ENCODE assay signal across 22 cellular contexts in the genomic region with DNA sequence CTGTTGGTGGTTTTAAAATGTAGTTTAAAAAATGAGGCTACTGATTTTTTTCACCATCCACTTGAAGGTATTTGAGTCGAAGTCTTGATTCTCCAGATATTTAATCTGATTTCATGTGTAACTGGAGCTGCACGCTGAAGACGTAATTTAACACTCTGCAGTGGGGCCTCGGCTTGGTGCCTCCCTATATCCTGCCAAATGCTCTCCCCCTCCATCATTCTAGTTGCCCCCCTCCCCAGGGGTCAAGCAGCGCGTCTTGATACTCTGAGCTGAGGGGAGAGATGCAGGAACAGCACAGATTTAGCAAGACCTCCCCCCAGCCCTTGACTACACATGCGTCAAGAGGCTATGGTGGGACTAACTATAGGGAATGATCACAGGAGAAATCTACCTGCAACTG.
A peak's percentile ranks its signal among the peaks of the same experiment; 100 is the strongest.
DNase-seq lines count a peak whose midpoint lies in the region; ATAC-seq and TF ChIP-seq lines count a peak whose summit lies in the region.
"Had no signal": no experiment of that assay in that cellular context is flagged by ENCODE, and none has a peak within 500 bp of the region (broad histone marks: within the 10 kb centered on the region; RNA-seq: fewer than 3 reads in every experiment).

No MANE protein-coding gene starts in this region.

- no peak overlapping the region for H3K4me3 ChIP-seq in neural progenitor cell
- H3K4me3 ChIP-seq: breast epithelium, PC-9, right lobe of liver, SJSA1, thoracic aorta had no signal

- H3K23ac ChIP-seq in H9 (ENCODE audit: insufficient read length, low read depth, low read length): no peak overlapping the region

- H3K23me2 ChIP-seq in H9 (ENCODE audit: insufficient read length, low read depth, low read length, poor library complexity, severe bottlenecking): no peaks in the 10 kb centered on the region

- H3K27ac Mint-ChIP-seq in H9: peak overlapping the region; percentile 70 to 95 (median 93)
- no peak overlapping the region for H3K27ac Mint-ChIP-seq in endothelial cell (ENCODE audit: unreplicated experiment)
- H3K27ac Mint-ChIP-seq in neural progenitor cell: peak overlapping the region; percentile 93
- H3K27ac Mint-ChIP-seq in activated CD4-positive, alpha-beta T cell treated with anti-CD3 and anti-CD28 coated beads, Interleukin-2, amount 10 ng/mL, durations not matched to agents 7 days and 5 days: no peak overlapping the region
- H3K27ac Mint-ChIP-seq: activated T-helper 17 cell treated with anti-CD3 and anti-CD28 coated beads, Interleukin-2, amount 50 U/mL, for 72 hours; CD8-positive, alpha-beta T cell; stimulated activated memory B cell treated with anti-CD40 and anti-IgM and Interleukin-4, amounts not matched to agents 10 μg/mL and 1 μg/mL and 100 μg/mL, for 72 hours; T-helper 2 cell treated with Interferon-gamma antibody and Interleukin-4, amounts not matched to agents 5 μg/mL and 100 μg/mL, for 36 hours had no signal

- no peak overlapping the region for H3K4ac ChIP-seq in H9 (ENCODE audit: low read depth, low read length)

- H2BK20ac ChIP-seq in H9 (ENCODE audit: low read depth, low read length, poor library complexity, severe bottlenecking): no peak overlapping the region

- WGBS in H9 (ENCODE audit: extremely low coverage, insufficient read length, low lambda C conversion rate): no CpG with 5 or more reads among the region's 7 CpGs

- TF ChIP-seq CTCF in H9 (conservative IDR thresholded peaks at IDR 0.05) (no peak), endothelial cell (IDR thresholded peaks at IDR 0.05; ENCODE audit: unreplicated experiment) (no peak), neural progenitor cell (IDR thresholded peaks at IDR 0.05) (no peak)

- no peak overlapping the region for H2BK120ac ChIP-seq in H9 (ENCODE audit: low read depth, low read length, poor library complexity, severe bottlenecking)

- no peak overlapping the region for H2BK12ac ChIP-seq in H9 (ENCODE audit: insufficient read length, low read depth, low read length)

- no peak overlapping the region for H3K18ac ChIP-seq in H9 (ENCODE audit: insufficient read length, low read depth, low read length)

- H3K4me1 Mint-ChIP-seq in H9: peaks cover 35 to 40% of the 10 kb centered on the region in 2 experiments
- peaks cover 42% of the 10 kb centered on the region for H3K4me1 Mint-ChIP-seq in endothelial cell (ENCODE audit: unreplicated experiment)
- peaks cover 46% of the 10 kb centered on the region for H3K4me1 Mint-ChIP-seq in neural progenitor cell
- H3K4me1 Mint-ChIP-seq in activated CD4-positive, alpha-beta T cell treated with anti-CD3 and anti-CD28 coated beads, Interleukin-2, amount 10 ng/mL, durations not matched to agents 7 days and 5 days: no peaks in the 10 kb centered on the region
- H3K4me1 Mint-ChIP-seq: activated T-helper 17 cell treated with anti-CD3 and anti-CD28 coated beads, Interleukin-2, amount 50 U/mL, for 72 hours; stimulated activated memory B cell treated with anti-CD40 and anti-IgM and Interleukin-4, amounts not matched to agents 10 μg/mL and 1 μg/mL and 100 μg/mL, for 72 hours had no signal

- no peak for DNase-seq in H9
- peak; percentile 66 for DNase-seq in NCI-H2171 (lab: John Stamatoyannopoulos, UW)
- no peak for DNase-seq in endothelial cell (ENCODE audit: low spot score)
- DNase-seq in neural progenitor cell (ENCODE audit: low spot score): peak; percentile 73
- DNase-seq in NCI-H2107 treated with DMSO at 0.1 percent for 48 hours (lab: John Stamatoyannopoulos, UW; ENCODE audit: unreplicated experiment): no peak
- no peak for DNase-seq in NCI-H526 (lab: John Stamatoyannopoulos, UW)
- DNase-seq in left lobe of liver (ENCODE audit: low spot score): no peak
- no peak for DNase-seq in activated CD4-positive, alpha-beta T cell treated with anti-CD3 and anti-CD28 coated beads, Interleukin-2, amount 10 ng/mL, durations not matched to agents 7 days and 5 days
- DNase-seq: CD8-positive, alpha-beta T cell; cortex of kidney; left colon; NCI-H2081; occipital lobe; PC-9; right lobe of liver had no signal

- H4K5ac ChIP-seq in H9 (ENCODE audit: insufficient read length, low read depth, low read length): no peak overlapping the region

- no peaks in the 10 kb centered on the region for H3K27me3 Mint-ChIP-seq in H9 (ENCODE audit: low read depth)
- peaks cover 4% of the 10 kb centered on the region for H3K27me3 Mint-ChIP-seq in endothelial cell (ENCODE audit: unreplicated experiment)
- peaks cover 3% of the 10 kb centered on the region for H3K27me3 Mint-ChIP-seq in neural progenitor cell (ENCODE audit: insufficient read depth, low read depth)
- no peaks in the 10 kb centered on the region for H3K27me3 Mint-ChIP-seq in activated CD4-positive, alpha-beta T cell treated with anti-CD3 and anti-CD28 coated beads, Interleukin-2, amount 10 ng/mL, durations not matched to agents 7 days and 5 days
- H3K27me3 Mint-ChIP-seq: activated T-helper 17 cell treated with anti-CD3 and anti-CD28 coated beads, Interleukin-2, amount 50 U/mL, for 72 hours had no signal

- peaks cover 25% of the 10 kb centered on the region for H3F3A ChIP-seq in neural progenitor cell (ENCODE audit: low read depth)

- H3K4me3 Mint-ChIP-seq in H9 (no peak overlapping the region), endothelial cell (ENCODE audit: unreplicated experiment) (peak overlapping the region; percentile 8), neural progenitor cell (peak overlapping the region; percentile 22)
- H3K4me3 Mint-ChIP-seq in activated CD4-positive, alpha-beta T cell treated with anti-CD3 and anti-CD28 coated beads, Interleukin-2, amount 10 ng/mL, durations not matched to agents 7 days and 5 days: no peak overlapping the region
- H3K4me3 Mint-ChIP-seq: activated T-helper 17 cell treated with anti-CD3 and anti-CD28 coated beads, Interleukin-2, amount 50 U/mL, for 72 hours; CD8-positive, alpha-beta T cell; stimulated activated memory B cell treated with anti-CD40 and anti-IgM and Interleukin-4, amounts not matched to agents 10 μg/mL and 1 μg/mL and 100 μg/mL, for 72 hours; T-helper 2 cell treated with Interferon-gamma antibody and Interleukin-4, amounts not matched to agents 5 μg/mL and 100 μg/mL, for 36 hours had no signal

- CTCF ChIA-PET in activated CD4-positive, alpha-beta T cell treated with anti-CD3 and anti-CD28 coated beads, Interleukin-2, amount 10 ng/mL, durations not matched to agents 7 days and 5 days (lab: Charles Lee): no interaction called here

- no peak overlapping the region for H3K9ac ChIP-seq in H9 (ENCODE audit: extremely low read depth, insufficient read length, low read length)
- no peak overlapping the region for H3K9ac ChIP-seq in neural progenitor cell
- H3K9ac ChIP-seq: KMS-11 had no signal

- H2BK15ac ChIP-seq in H9 (ENCODE audit: low read depth, low read length): no peak overlapping the region

- no peak overlapping the region for H3K27ac ChIP-seq in H9 (ENCODE audit: insufficient read length, low read depth, low read length)
- H3K27ac ChIP-seq in neural progenitor cell: peak overlapping the region; percentile 54
- H3K27ac ChIP-seq: breast epithelium, KMS-11, PC-9, right lobe of liver, SJSA1, thoracic aorta had no signal

- no peaks in the 10 kb centered on the region for H3K79me1 ChIP-seq in H9 (ENCODE audit: insufficient read depth, low read depth, low read length, poor library complexity, severe bottlenecking)

- no peaks in the 10 kb centered on the region for H4K20me1 ChIP-seq in H9 (ENCODE audit: control insufficient read depth, insufficient read depth, insufficient read length)
- no peaks in the 10 kb centered on the region for H4K20me1 ChIP-seq in neural progenitor cell (ENCODE audit: low read depth)

- H3K4me2 ChIP-seq in H9 (ENCODE audit: insufficient read depth, insufficient read length, low read length) (no peak overlapping the region), neural progenitor cell (peak overlapping the region; percentile 67)
- H3K4me2 ChIP-seq: KMS-11, PC-9 had no signal

- no peak overlapping the region; the same call in 1 of the 2 replicates for H3K14ac ChIP-seq in H9 (ENCODE audit: insufficient read depth, low read length)

- H3K4me1 ChIP-seq in H9 (ENCODE audit: insufficient read depth, low read length) (peaks cover 8% of the 10 kb centered on the region; the same call in 1 of the 2 replicates), neural progenitor cell (peaks cover 50% of the 10 kb centered on the region)
- H3K4me1 ChIP-seq: breast epithelium, SJSA1 had no signal

- H2BK5ac ChIP-seq in H9 (ENCODE audit: insufficient read length, low read length): no peak overlapping the region

- H2AFZ ChIP-seq in H9 (ENCODE audit: low read length) (no peak overlapping the region), neural progenitor cell (replicated peaks) (no peak overlapping the region)
- H2AFZ ChIP-seq: PC-9 had no signal

- no peak overlapping the region for H4K91ac ChIP-seq in H9 (ENCODE audit: insufficient read length, low read depth, low read length)

- POLR2A ChIA-PET in activated CD4-positive, alpha-beta T cell treated with anti-CD3 and anti-CD28 coated beads, Interleukin-2, amount 10 ng/mL, durations not matched to agents 7 days and 5 days (lab: Charles Lee): no interaction called here

- H3K27me3 ChIP-seq in H9 (ENCODE audit: insufficient read depth, low read length) (no peaks in the 10 kb centered on the region), neural progenitor cell (no peaks in the 10 kb centered on the region)
- H3K27me3 ChIP-seq: breast epithelium, right lobe of liver, SJSA1 had no signal

- H3K9me3 ChIP-seq in H9 (ENCODE audit: control insufficient read depth, low read depth, low read length) (no peaks in the 10 kb centered on the region), neural progenitor cell (ENCODE audit: low read depth) (no peaks in the 10 kb centered on the region)
- H3K9me3 ChIP-seq: breast epithelium, right lobe of liver, SJSA1, thoracic aorta had no signal

- H3K79me2 ChIP-seq in H9 (ENCODE audit: insufficient read depth, low read length): no peaks in the 10 kb centered on the region
- no peaks in the 10 kb centered on the region for H3K79me2 ChIP-seq in neural progenitor cell (ENCODE audit: low read depth)

- H3K9me3 Mint-ChIP-seq in H9: no peaks in the 10 kb centered on the region
- H3K9me3 Mint-ChIP-seq in endothelial cell (ENCODE audit: unreplicated experiment): no peaks in the 10 kb centered on the region
- H3K9me3 Mint-ChIP-seq in neural progenitor cell: no peaks in the 10 kb centered on the region
- H3K9me3 Mint-ChIP-seq in activated CD4-positive, alpha-beta T cell treated with anti-CD3 and anti-CD28 coated beads, Interleukin-2, amount 10 ng/mL, durations not matched to agents 7 days and 5 days: no peaks in the 10 kb centered on the region
- H3K9me3 Mint-ChIP-seq: activated T-helper 17 cell treated with anti-CD3 and anti-CD28 coated beads, Interleukin-2, amount 50 U/mL, for 72 hours; CD8-positive, alpha-beta T cell; stimulated activated memory B cell treated with anti-CD40 and anti-IgM and Interleukin-4, amounts not matched to agents 10 μg/mL and 1 μg/mL and 100 μg/mL, for 72 hours; T-helper 2 cell treated with Interferon-gamma antibody and Interleukin-4, amounts not matched to agents 5 μg/mL and 100 μg/mL, for 36 hours had no signal

- H3T11ph ChIP-seq in H9 (ENCODE audit: low read length): no peak overlapping the region

- H3K56ac ChIP-seq in H9 (ENCODE audit: insufficient read length, low read depth, low read length): no peak overlapping the region

- no peak overlapping the region for H2AK5ac ChIP-seq in H9 (ENCODE audit: insufficient read length, low read length)

- no peak for ATAC-seq in left lobe of liver
- ATAC-seq: activated T-helper 17 cell treated with anti-CD3 and anti-CD28 coated beads, Interleukin-2, amount 50 U/mL, for 72 hours; CD8-positive, alpha-beta T cell; left colon; stimulated activated memory B cell treated with anti-CD40 and anti-IgM and Interleukin-4, amounts not matched to agents 10 μg/mL and 1 μg/mL and 100 μg/mL, for 72 hours had no signal

- H3K36me3 ChIP-seq in neural progenitor cell: no peaks in the 10 kb centered on the region
- H3K36me3 ChIP-seq: breast epithelium had no signal

- H3K36me3 Mint-ChIP-seq in H9 (ENCODE audit: insufficient read depth in 1 of 3, low read depth in 3 of 3) (peaks cover 10 to 25% (median 22%) of the 10 kb centered on the region in 3 experiments; a peak in 6 of 7 replicates), endothelial cell (ENCODE audit: low read depth, unreplicated experiment) (peaks cover 56% of the 10 kb centered on the region), neural progenitor cell (peaks cover 33% of the 10 kb centered on the region)
- H3K36me3 Mint-ChIP-seq in activated CD4-positive, alpha-beta T cell treated with anti-CD3 and anti-CD28 coated beads, Interleukin-2, amount 10 ng/mL, durations not matched to agents 7 days and 5 days (ENCODE audit: low read depth): no peaks in the 10 kb centered on the region
- H3K36me3 Mint-ChIP-seq: stimulated activated memory B cell treated with anti-CD40 and anti-IgM and Interleukin-4, amounts not matched to agents 10 μg/mL and 1 μg/mL and 100 μg/mL, for 72 hours had no signal

- H4K8ac ChIP-seq in H9 (replicated peaks; ENCODE audit: insufficient read length, low read depth, low read length): no peak overlapping the region

Comparison
In these comparisons a context has a peak if more than half of its experiments do, and no peak if none do; other contexts are left out.
1. DNase-seq: peak in NCI-H2171 (single experiment) and neural progenitor cell (single experiment); none in H9 (single experiment), endothelial cell (single experiment), NCI-H2107 treated with DMSO at 0.1 percent for 48 hours (single experiment), NCI-H526 (0 of 2), left lobe of liver (single experiment) and activated CD4-positive, alpha-beta T cell treated with anti-CD3 and anti-CD28 coated beads, Interleukin-2, amount 10 ng/mL, durations not matched to agents 7 days and 5 days (single experiment).
2. H3K27ac Mint-ChIP-seq: peak in H9 (3 of 3) and neural progenitor cell (single experiment); none in endothelial cell (single experiment) and activated CD4-positive, alpha-beta T cell treated with anti-CD3 and anti-CD28 coated beads, Interleukin-2, amount 10 ng/mL, durations not matched to agents 7 days and 5 days (single experiment).
3. H3K4me3 Mint-ChIP-seq: peak in endothelial cell (single experiment) and neural progenitor cell (single experiment); none in H9 (0 of 2) and activated CD4-positive, alpha-beta T cell treated with anti-CD3 and anti-CD28 coated beads, Interleukin-2, amount 10 ng/mL, durations not matched to agents 7 days and 5 days (single experiment).